Comparison of ENCODE assay signal across 25 cellular contexts in genomic region chr1:29628190-29628589, GRCh38.
"Had no signal": no experiment of that assay in that cellular context is flagged by ENCODE, and none has a peak within 500 bp of the region (broad histone marks: within the 10 kb centered on the region; RNA-seq: fewer than 3 reads in every experiment).

No MANE protein-coding gene starts in this region.

- DNase-seq: dermis blood vessel endothelial cell; foreskin keratinocyte; glutamatergic neuron; hypothalamus; immature natural killer cell; left ventricle myocardium superior; lower lobe of right lung; naive thymus-derived CD8-positive, alpha-beta T cell; nephron progenitor cell; nucleus accumbens; ovary; stimulated activated CD4-positive, alpha-beta T cell treated with anti-CD3 and anti-CD28 coated beads, Interleukin-12 subunit alpha, Interleukin-12 subunit beta, amount 100 ng/mL, for 4 hours; stimulated activated CD4-positive, alpha-beta T cell treated with anti-CD3 and anti-CD28 coated beads, Interleukin-1b, Interleukin-23, amount 100 ng/mL, for 48 hours; stimulated activated CD4-positive, alpha-beta T cell treated with anti-CD3 and anti-CD28 coated beads, Interleukin-4, amount 100 ng/mL, for 1 hour; stimulated activated CD8-positive, alpha-beta memory T cell treated with anti-CD3 and anti-CD28 coated beads, Interleukin-4, amount 100 ng/mL, for 48 hours; stimulated activated naive CD4-positive, alpha-beta T cell; stimulated activated naive CD8-positive, alpha-beta T cell treated with anti-CD3 and anti-CD28 coated beads, Interleukin-15, amount 100 ng/mL, for 72 hours; transverse colon; upper lobe of right lung; uterus had no signal

- ATAC-seq: esophagus mucosa; foreskin keratinocyte; left ventricle myocardium superior; lower lobe of right lung; naive thymus-derived CD8-positive, alpha-beta T cell; sciatic nerve; stimulated activated naive CD8-positive, alpha-beta T cell treated with anti-CD3 and anti-CD28 coated beads, Interleukin-15, amount 100 ng/mL, for 72 hours; upper lobe of right lung had no signal

- H3K27ac ChIP-seq: epithelial cell of prostate, foreskin keratinocyte, lower lobe of right lung, ovary, suprapubic skin, transverse colon, upper lobe of right lung, uterus had no signal

- H3K9me3 ChIP-seq: lower lobe of right lung, ovary, suprapubic skin, transverse colon, upper lobe of right lung, uterus had no signal

- H3K27ac Mint-ChIP-seq: immature natural killer cell; naive thymus-derived CD8-positive, alpha-beta T cell; nephron progenitor cell; stimulated activated naive CD8-positive, alpha-beta T cell treated with anti-CD3 and anti-CD28 coated beads, Interleukin-15, amount 100 ng/mL, for 72 hours had no signal

- H3K9me3 Mint-ChIP-seq: stimulated activated naive CD8-positive, alpha-beta T cell treated with anti-CD3 and anti-CD28 coated beads, Interleukin-15, amount 100 ng/mL, for 72 hours had no signal

- H3K27me3 ChIP-seq: ovary, transverse colon, uterus had no signal

- H3K36me3 ChIP-seq: lower lobe of right lung, ovary, suprapubic skin, transverse colon, upper lobe of right lung, uterus had no signal

- H3K36me3 Mint-ChIP-seq: naive thymus-derived CD8-positive, alpha-beta T cell had no signal

- H3K4me3 ChIP-seq: lower lobe of right lung, ovary, smooth muscle cell, suprapubic skin, transverse colon, upper lobe of right lung, uterus had no signal

- H3K4me1 Mint-ChIP-seq: immature natural killer cell; naive thymus-derived CD8-positive, alpha-beta T cell; stimulated activated naive CD8-positive, alpha-beta T cell treated with anti-CD3 and anti-CD28 coated beads, Interleukin-15, amount 100 ng/mL, for 72 hours had no signal

- H3K4me3 Mint-ChIP-seq: immature natural killer cell; naive thymus-derived CD8-positive, alpha-beta T cell; nephron progenitor cell; stimulated activated naive CD8-positive, alpha-beta T cell treated with anti-CD3 and anti-CD28 coated beads, Interleukin-15, amount 100 ng/mL, for 72 hours had no signal

- H3K4me1 ChIP-seq: foreskin keratinocyte, lower lobe of right lung, suprapubic skin, transverse colon, upper lobe of right lung had no signal
